In genomic region chr15:56245871-56246814, GRCh38 we compare ENCODE assay signal across 8 cellular contexts.
DNase-seq lines count a peak whose midpoint lies in the region; ATAC-seq lines count a peak whose summit lies in the region.

No MANE protein-coding gene starts in this region.

- H3K36me3 ChIP-seq in HUES6 (ENCODE audit: control insufficient read depth, insufficient read depth, low read length) (no peaks in the 10 kb centered on the region), NT2/D1 (ENCODE audit: insufficient read depth, insufficient read length, low read length) (no peaks in the 10 kb centered on the region), mucosa of rectum (ENCODE audit: control insufficient read depth in 2 of 2, insufficient read depth in 2 of 2, low read length in 2 of 2) (no peaks in the 10 kb centered on the region)

- H3K4me3 ChIP-seq in HUES6 (ENCODE audit: low read depth, low read length): peak overlapping the region; percentile 49
- H3K4me3 ChIP-seq in NT2/D1 (ENCODE audit: insufficient read length, low read depth): no peak overlapping the region
- peak overlapping the region; percentile 47 to 75 for H3K4me3 ChIP-seq in mucosa of rectum (ENCODE audit: low read length in 2 of 2)

- H3K27me3 ChIP-seq in HUES6 (ENCODE audit: control insufficient read depth, insufficient read depth, low read length) (no peaks in the 10 kb centered on the region), NT2/D1 (ENCODE audit: insufficient read depth, insufficient read length) (no peaks in the 10 kb centered on the region), mucosa of rectum (ENCODE audit: control insufficient read depth in 2 of 2, insufficient read depth in 2 of 2, low read length in 2 of 2) (no peaks in the 10 kb centered on the region)

- peak overlapping the region; percentile 44 for H3K9ac ChIP-seq in HUES6 (ENCODE audit: low read length)
- H3K9ac ChIP-seq in NT2/D1 (ENCODE audit: insufficient read length, low read depth): no peak overlapping the region
- peak overlapping the region; percentile 21 to 43 for H3K9ac ChIP-seq in mucosa of rectum (ENCODE audit: low read depth in 1 of 2, low read length in 2 of 2)

- peak; percentile 85 for DNase-seq in DMS114 treated with DMSO at 0.1 percent for 48 hours (lab: John Stamatoyannopoulos, UW; ENCODE audit: unreplicated experiment)
- peak; percentile 76 for DNase-seq in NT2/D1 (ENCODE audit: low read depth, low spot score)
- peak; percentile 76 for DNase-seq in activated CD8-positive, alpha-beta memory T cell treated with anti-CD3 and anti-CD28 coated beads, Interleukin-2, amount 50 U/mL, for 1 hour (ENCODE audit: extremely low read depth)
- no peak for DNase-seq in epithelial cell of prostate (ENCODE audit: low read depth, low spot score)
- peak; percentile 69 to 72 for DNase-seq in stimulated activated CD8-positive, alpha-beta memory T cell treated with anti-CD3 and anti-CD28 coated beads, Interleukin-4, amount 100 ng/mL, for 4 hours (ENCODE audit: low read depth in 2 of 2, low spot score in 1 of 2)

- H3K9me3 ChIP-seq in HUES6 (ENCODE audit: control insufficient read depth, insufficient read depth, low read depth, low read length) (no peaks in the 10 kb centered on the region), NT2/D1 (ENCODE audit: insufficient read depth, low read length) (peaks cover 6% of the 10 kb centered on the region; the same call in 1 of the 2 replicates), mucosa of rectum (ENCODE audit: control insufficient read depth in 2 of 2, low read length in 2 of 2) (no peaks in the 10 kb centered on the region)

- peak; percentile 47 for ATAC-seq in GM21447 (IDR thresholded peaks at IDR 0.05; ENCODE audit: unreplicated experiment)

- H3K27ac ChIP-seq in HUES6 (ENCODE audit: low read depth, low read length) (no peak overlapping the region), epithelial cell of prostate (peak overlapping the region; percentile 90), mucosa of rectum (ENCODE audit: low read depth in 2 of 2, low read length in 2 of 2) (peak overlapping the region; percentile 40 to 69)

- H3K4me1 ChIP-seq in HUES6 (ENCODE audit: control insufficient read depth, insufficient read depth, low read length) (peaks cover 25% of the 10 kb centered on the region), NT2/D1 (ENCODE audit: insufficient read depth, insufficient read length) (peaks cover 6% of the 10 kb centered on the region), mucosa of rectum (ENCODE audit: control insufficient read depth in 2 of 2, insufficient read depth in 2 of 2, low read length in 2 of 2) (peaks cover 13 to 27% of the 10 kb centered on the region in 2 donors)
